8 cellular contexts compared by ENCODE assay signal in genomic region chr5:148826082-148826971, GRCh38. TPM values are rescaled to one million over a fixed set of nuclear protein-coding genes. Genes with fewer than 3 reads are reported as not detected.
DNase-seq lines count a peak whose midpoint lies in the region; ATAC-seq, FAIRE-seq and TF ChIP-seq lines count a peak whose summit lies in the region.

TSS of gene ADRB2 (plus strand) at chr5:148826611. CDS start at chr5:148826832, 221 bp downstream.

- TF ChIP-seq CTCF in Calu3 (IDR thresholded peaks at IDR 0.05; ENCODE audit: unreplicated experiment) = no peak

- no peaks in the 10 kb centered on the region for H3K36me3 ChIP-seq in HUES6 (ENCODE audit: control insufficient read depth, insufficient read depth, low read length)
- no peaks in the 10 kb centered on the region for H3K36me3 ChIP-seq in neuronal stem cell (replicated peaks in 1 of 2; ENCODE audit: control insufficient read depth in 2 of 2, insufficient read depth in 2 of 2, low read length in 2 of 2)
- H3K36me3 ChIP-seq in subcutaneous abdominal adipose tissue (ENCODE audit: control insufficient read depth in 5 of 5, insufficient read depth in 5 of 5, low read length in 5 of 5) = no peaks in the 10 kb centered on the region

- H2BK12ac ChIP-seq in neuronal stem cell (ENCODE audit: low read length) = no peak within 1 kb of the TSS

- H3K14ac ChIP-seq in neuronal stem cell (ENCODE audit: low read length) = no peak within 1 kb of the TSS

- peak within 1 kb of the TSS; percentile 88 for H3K4me3 Mint-ChIP-seq in Calu3 (ENCODE audit: low read depth, unreplicated experiment)

- peak; percentile 30; the same call in 1 of the 2 replicates for TF ChIP-seq POLR2A in Raji (IDR thresholded peaks at IDR 0.05; ENCODE audit: insufficient read depth, low read depth, low read length)

- H3K27ac ChIP-seq in HUES6 (ENCODE audit: low read depth, low read length) (no peak within 1 kb of the TSS), neuronal stem cell (replicated peaks; ENCODE audit: low read length) (no peak within 1 kb of the TSS), subcutaneous abdominal adipose tissue (ENCODE audit: low read depth, low read length) (peak within 1 kb of the TSS; percentile 86)

- peak within 1 kb of the TSS; percentile 90 for H2AFZ ChIP-seq in neuronal stem cell (ENCODE audit: low read length)

- H3K4me1 Mint-ChIP-seq in Calu3 (ENCODE audit: low read depth, unreplicated experiment) = peaks cover 17% of the 10 kb centered on the region

- H2BK120ac ChIP-seq in neuronal stem cell (ENCODE audit: low read depth, low read length) = no peak within 1 kb of the TSS

- peak; percentile 99 for DNase-seq in Calu3
- DNase-seq in activated naive CD4-positive, alpha-beta T cell treated with Interleukin-2 at 50 U/mL for 16 hours = peak; percentile 90
- DNase-seq in frontal cortex (ENCODE audit: low spot score in 2 of 2) = peak; percentile 65 to 83
- DNase-seq in neuronal stem cell (ENCODE audit: low spot score) = peak; percentile 89

- peak within 1 kb of the TSS; percentile 79 for H3K27ac Mint-ChIP-seq in Calu3 (ENCODE audit: unreplicated experiment)

- H3K4me3 ChIP-seq in HUES6 (ENCODE audit: low read depth, low read length) = peak within 1 kb of the TSS; percentile 74
- H3K4me3 ChIP-seq in neuronal stem cell (ENCODE audit: low read length in 2 of 2) = peak within 1 kb of the TSS; percentile 36 to 80
- peak within 1 kb of the TSS; percentile 75 to 97 (median 92) for H3K4me3 ChIP-seq in subcutaneous abdominal adipose tissue (ENCODE audit: low read depth in 1 of 5, low read length in 5 of 5)

- H4K91ac ChIP-seq in neuronal stem cell (ENCODE audit: low read depth, low read length, poor library complexity) = no peak within 1 kb of the TSS

- H3K9me3 ChIP-seq in HUES6 (ENCODE audit: control insufficient read depth, insufficient read depth, low read depth, low read length) (no peaks in the 10 kb centered on the region), neuronal stem cell (replicated peaks in 1 of 2; ENCODE audit: control insufficient read depth in 2 of 2, insufficient read depth in 1 of 2, low read depth in 1 of 2, low read length in 2 of 2) (peaks cover 0 to 4% of the 10 kb centered on the region in 2 donors), subcutaneous abdominal adipose tissue (ENCODE audit: control insufficient read depth in 5 of 5, low read length in 5 of 5) (no peaks in the 10 kb centered on the region)

- no peak within 1 kb of the TSS for H4K8ac ChIP-seq in neuronal stem cell (ENCODE audit: low read depth, low read length)

- H3K18ac ChIP-seq in neuronal stem cell (ENCODE audit: low read length) = peak within 1 kb of the TSS; percentile 93

- CTCF ChIA-PET in Calu3 (lab: Charles Lee) = interaction anchor here (0.5 to 2.1 kb wide), 17 partner anchors 20 to 317 kb away, joined by 3 to 10 read pairs (median 5); no protein-coding TSS in a partner anchor

- ATAC-seq in GM21447 (IDR thresholded peaks at IDR 0.05; ENCODE audit: unreplicated experiment) = peak; percentile 96

- intact Hi-C loops in Calu3 (cut with micrococcal nuclease; ENCODE audit: unreplicated experiment) = loop anchor here (1.0 to 5.0 kb wide), 4 partner anchors 172 to 384 kb away; no protein-coding TSS in a partner anchor

- H2AK5ac ChIP-seq in neuronal stem cell (ENCODE audit: low read depth, low read length) = peak within 1 kb of the TSS; percentile 47

- BruUV-seq in Calu3 (replicated peaks; lab: Mats Ljungman, UMichigan) = no TSS peak

- H3K36me3 Mint-ChIP-seq in Calu3 (ENCODE audit: insufficient read depth, unreplicated experiment) = peaks cover 59% of the 10 kb centered on the region

- H3K4me1 ChIP-seq in HUES6 (ENCODE audit: control insufficient read depth, insufficient read depth, low read length) = peaks cover 4% of the 10 kb centered on the region; the same call in 1 of the 2 replicates
- peaks cover 4 to 6% of the 10 kb centered on the region in 2 donors for H3K4me1 ChIP-seq in neuronal stem cell (ENCODE audit: control insufficient read depth in 2 of 2, insufficient read depth in 1 of 2, low read depth in 1 of 2, low read length in 2 of 2)
- H3K4me1 ChIP-seq in subcutaneous abdominal adipose tissue (ENCODE audit: control insufficient read depth in 5 of 5, insufficient read depth in 5 of 5, low read length in 5 of 5) = peaks cover 5 to 68% (median 64%) of the 10 kb centered on the region in 5 donors

- no peaks in the 10 kb centered on the region for H3K27me3 Mint-ChIP-seq in Calu3 (ENCODE audit: unreplicated experiment)

- FAIRE-seq in frontal cortex (lab: Jason Lieb, UNC) = no peak

- WGBS in neuronal stem cell (ENCODE audit: extremely low coverage in 2 of 2, insufficient read length in 2 of 2, insufficient replicate concordance in 1 of 2), 2 donors = no CpG with 5 or more reads among the region's 66 CpGs

- peak within 1 kb of the TSS; percentile 82 for H3K23ac ChIP-seq in neuronal stem cell (ENCODE audit: low read depth, low read length, poor library complexity)

- H3K27me3 ChIP-seq in HUES6 (ENCODE audit: control insufficient read depth, insufficient read depth, low read length) (peaks cover 42% of the 10 kb centered on the region), neuronal stem cell (ENCODE audit: control insufficient read depth in 3 of 3, insufficient read depth in 3 of 3, low read depth in 1 of 3, low read length in 3 of 3) (peaks cover 4 to 32% (median 20%) of the 10 kb centered on the region in 3 experiments), subcutaneous abdominal adipose tissue (ENCODE audit: control insufficient read depth in 5 of 5, insufficient read depth in 4 of 5, low read length in 5 of 5) (no peaks in the 10 kb centered on the region)

- peak within 1 kb of the TSS; percentile 96 for H3K4me2 ChIP-seq in neuronal stem cell (ENCODE audit: insufficient read depth, low read length, poor library complexity, severe bottlenecking)

- H3K4ac ChIP-seq in neuronal stem cell (ENCODE audit: low read length) = no peak within 1 kb of the TSS

- H2BK5ac ChIP-seq in neuronal stem cell (ENCODE audit: low read length) = peak within 1 kb of the TSS; percentile 71

- H3K9me3 Mint-ChIP-seq in Calu3 (ENCODE audit: low read depth, unreplicated experiment) = no peaks in the 10 kb centered on the region

- peak within 1 kb of the TSS; percentile 40 for H2BK15ac ChIP-seq in neuronal stem cell (ENCODE audit: low read length)

- H3K9ac ChIP-seq in HUES6 (ENCODE audit: low read length) (peak within 1 kb of the TSS; percentile 51), neuronal stem cell (ENCODE audit: low read depth, low read length, poor library complexity) (peak within 1 kb of the TSS; percentile 80), subcutaneous abdominal adipose tissue (ENCODE audit: low read length in 5 of 5) (peak within 1 kb of the TSS; percentile 77 to 91 (median 84))

- peaks cover 4% of the 10 kb centered on the region for H3K79me1 ChIP-seq in neuronal stem cell (ENCODE audit: low read depth, low read length)

RNA-seq across cellular contexts. Expression of gene ADRB2, which starts in this region (rescaled TPM):
- total RNA-seq in Calu3 (2022) (16.6 and 16.9 TPM in 2 replicates), frontal cortex (0.82 TPM)
- polyA plus RNA-seq in neuronal stem cell (2013, experiment 1 of 2) = 0.40 TPM
- polyA plus RNA-seq in neuronal stem cell (2013, experiment 2 of 2) = 0.40 TPM

Comparison
In these comparisons a context has a peak if more than half of its experiments do, and no peak if none do; other contexts are left out.
1. Peak in DNase-seq in frontal cortex; RNA of the gene not detected or under 1 TPM.